Comparison of ENCODE assay signal across 8 cellular contexts in the genomic region with DNA sequence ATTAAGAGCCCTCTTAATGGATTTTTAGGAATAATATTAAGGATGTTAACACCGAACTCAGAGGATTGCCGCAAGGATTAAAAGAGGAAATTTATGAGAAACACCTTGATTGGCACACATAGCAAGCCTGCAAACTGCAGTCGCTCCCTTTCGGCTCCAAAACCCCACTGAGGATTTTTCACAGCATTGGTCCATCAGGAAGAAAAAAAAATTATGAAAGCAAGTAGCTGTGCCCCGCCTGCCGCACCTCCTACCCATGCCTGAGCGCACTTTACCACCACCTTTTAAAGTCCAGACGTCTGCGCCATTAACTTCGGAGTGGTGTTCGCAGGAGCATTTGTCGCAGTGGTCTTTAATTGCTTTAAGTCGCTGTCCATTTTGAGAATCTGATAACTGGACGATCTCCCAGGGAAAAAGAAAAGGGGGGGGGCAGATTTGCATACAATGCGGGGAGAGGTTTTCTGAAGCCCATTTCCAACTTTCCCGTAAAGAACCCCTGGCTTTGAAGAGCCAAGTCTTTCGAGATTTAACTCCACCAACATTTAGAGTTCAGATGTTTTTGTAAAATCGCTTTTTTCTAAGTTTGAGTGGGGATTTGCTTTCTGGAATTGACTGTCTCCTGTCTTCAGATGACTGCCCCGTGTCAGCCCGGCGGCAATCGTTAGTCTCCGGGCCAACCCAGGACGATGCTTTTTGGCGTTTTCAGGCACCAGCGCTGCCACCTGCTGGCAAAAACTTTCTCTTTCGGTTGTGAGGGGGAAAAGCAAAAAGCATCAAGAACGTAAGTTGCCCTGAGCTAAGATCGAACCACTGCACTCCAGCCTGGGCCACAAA. TPM values are rescaled to one million over a fixed set of nuclear protein-coding genes. Genes with fewer than 3 reads are reported as not detected.
DNase-seq lines count a peak whose midpoint lies in the region; ATAC-seq, FAIRE-seq and TF ChIP-seq lines count a peak whose summit lies in the region.

No MANE protein-coding gene starts in this region.

- ATAC-seq in GM18858 (IDR thresholded peaks at IDR 0.05; ENCODE audit: unreplicated experiment) (peak; percentile 63), HG03097 (IDR thresholded peaks at IDR 0.05; ENCODE audit: low FRiP score, unreplicated experiment) (peak; percentile 70), HepG2 (peak; percentile 81)

- H3K4me2 ChIP-seq in HepG2 (ENCODE audit: low read depth, low read length) = peak overlapping the region; percentile 68

- no peak for TF ChIP-seq POLR2A in HepG2 (IDR thresholded peaks at IDR 0.05; ENCODE audit: insufficient read depth in 1 of 2, low read depth in 2 of 2, low read length in 2 of 2)

- peak overlapping the region in 2 of 3 experiments; percentile 37 to 63; a peak in 3 of 6 replicates for H3K4me3 ChIP-seq in HepG2 (replicated peaks in 1 of 3; ENCODE audit: insufficient read depth in 1 of 3, low read depth in 2 of 3, low read length in 3 of 3)

- BruUV-seq in HepG2 (replicated peaks; lab: Mats Ljungman, UMichigan) = no TSS peak

- H3K27me3 ChIP-seq in HepG2 (ENCODE audit: control insufficient read depth in 1 of 2, insufficient read depth in 2 of 2, low read length in 2 of 2) = peaks cover 17 to 58% of the 10 kb centered on the region in 2 experiments

- TF ChIP-seq EP300 in HepG2 (IDR thresholded peaks at IDR 0.05; ENCODE audit: low read depth in 2 of 2, low read length in 2 of 2) (no peak), HepG2 (CRISPR knock-in tag; IDR thresholded peaks at IDR 0.05; ENCODE audit: borderline replicate concordance) (no peak)

- 7% methylated on average over 29 of the region's 29 CpGs for WGBS in HepG2 (ENCODE audit: low lambda C conversion rate)

- no peak overlapping the region for H3K27ac ChIP-seq in HepG2 (ENCODE audit: extremely low read length, insufficient read depth, low read length)

- POLR2A ChIA-PET in HepG2 (lab: Yijun Ruan, JAX) = interaction anchor here (0.8 kb wide), 1 partner anchor 25 kb away, joined by 5 read pairs; no protein-coding TSS in a partner anchor

- peaks cover 40% of the 10 kb centered on the region for H3K4me1 ChIP-seq in HepG2 (ENCODE audit: insufficient read depth, low read length)

- no peaks in the 10 kb centered on the region for H3K79me2 ChIP-seq in HepG2 (ENCODE audit: insufficient read depth, low read length)

- peak; percentile 77 for TF ChIP-seq RAD21 in HepG2 (CRISPR knock-in tag; IDR thresholded peaks at IDR 0.05)

- no peaks in the 10 kb centered on the region for H3K9me3 ChIP-seq in HepG2 (ENCODE audit: low read length)

- H3K9ac ChIP-seq in HepG2 (ENCODE audit: insufficient read depth, low read depth, low read length) = no peak overlapping the region

- H4K20me1 ChIP-seq in HepG2 (ENCODE audit: insufficient read depth, low read length) = peaks cover 3% of the 10 kb centered on the region; the same call in 1 of the 2 replicates

- CTCF ChIA-PET in HepG2 (lab: Yijun Ruan, JAX; ENCODE audit: low intra/inter-chr PET ratio, low total read pairs) = interaction anchor here (1.4 to 3.2 kb wide), 5 partner anchors 12 to 389 kb away, joined by 4 to 20 read pairs (median 7); no protein-coding TSS in a partner anchor

- peak overlapping the region; percentile 4 for H2AFZ ChIP-seq in HepG2 (ENCODE audit: low read length)

- H3K36me3 ChIP-seq in HepG2 (replicated peaks in 1 of 2; ENCODE audit: control insufficient read depth in 1 of 2, insufficient read depth in 2 of 2, low read length in 2 of 2) = no peaks in the 10 kb centered on the region

- FAIRE-seq in HepG2 (lab: Jason Lieb, UNC) = peak; percentile 66

- intact Hi-C loops in HepG2 (cut with micrococcal nuclease; ENCODE audit: unreplicated experiment) = loop anchor here (1.0 kb wide), 4 partner anchors 43 to 386 kb away; no protein-coding TSS in a partner anchor

- in situ Hi-C loops in HepG2 (cut with HindIII; ENCODE audit: extremely low pct_ligation_motif_present, low pct_unique_long_range_greater_than_20kb) = loop anchor here (5.0 to 10.0 kb wide), 2 partner anchors 247 to 394 kb away; no protein-coding TSS in a partner anchor

- DNase-seq in AG08395 (ENCODE audit: low spot score) (peak; percentile 81), NCI-H226 (peak; percentile 65), dedifferentiated amniotic fluid mesenchymal stem cell (ENCODE audit: extremely low spot score) (peak; percentile 90), HepG2 (ENCODE audit: low spot score) (peak; percentile 73)
- peak; percentile 94 for DNase-seq in activated CD4-positive, alpha-beta T cell treated with anti-CD3 and anti-CD28 coated beads for 48 hours
- peak; percentile 85 for DNase-seq in stimulated activated CD4-positive, alpha-beta T cell treated with anti-CD3 and anti-CD28 coated beads, Interleukin-2, amount 100 ng/mL, for 48 hours

- peak; percentile 89 for TF ChIP-seq CTCF in HepG2 (CRISPR knock-in tag; IDR thresholded peaks at IDR 0.05)

TF ChIP-seq in HepG2, 621 proteins besides CTCF, POLR2A, EP300 and RAD21 (continues in another document):
- no peak for TF ChIP-seq TMF1 (CRISPR knock-in tag; IDR thresholded peaks at IDR 0.05; ENCODE audit: low read depth)
- peak; percentile 23; the same call in 1 of the 2 replicates for TF ChIP-seq ZNF33B (CRISPR knock-in tag; IDR thresholded peaks at IDR 0.05)

RNA-seq across cellular contexts. Expression of gene TRABD2A, which starts 0.9 kb away (rescaled TPM):
- 0.36 TPM in 1 of 2 replicates, not detected in the other for total RNA-seq in HepG2 (2016; rRNA removed; fragmentation: Illumina TruSeq; extraction: Trizol)
- total RNA-seq in HepG2 (2016; cell fraction: cytosol; rRNA removed; fragmentation: Illumina TruSeq; extraction: Trizol; ENCODE audit: low read depth) = not detected in 2 replicates
- total RNA-seq in HepG2 (2016; cell fraction: insoluble cytoplasmic fraction; rRNA removed; fragmentation: Illumina TruSeq; extraction: Trizol) = 0.09 TPM in 1 of 2 replicates, not detected in the other
- total RNA-seq in HepG2 (2016; cell fraction: membrane; rRNA removed; fragmentation: Illumina TruSeq; extraction: Trizol) = 0.38 TPM in 1 of 2 replicates, not detected in the other
- 0.34 TPM in 1 of 2 replicates, not detected in the other for total RNA-seq in HepG2 (2016; cell fraction: nucleus; rRNA removed; fragmentation: Illumina TruSeq; extraction: Trizol)
- 0.15 and 0.21 TPM in 2 replicates for polyA plus RNA-seq in HepG2 (2011; rRNA removed)
- polyA plus RNA-seq in HepG2 (2011; cell fraction: cytosol; rRNA removed) = 0.21 TPM in 1 of 2 replicates, not detected in the other
- polyA plus RNA-seq in HepG2 (2011; cell fraction: nucleus; rRNA removed) = 0.12 TPM in 1 of 2 replicates, not detected in the other
- polyA plus RNA-seq in HepG2 (2012) = 0.13 and 0.25 TPM in 2 replicates
- polyA plus RNA-seq in HepG2 (2016; cell fraction: cytosol; fragmentation: Illumina TruSeq; extraction: Trizol; ENCODE audit: low read depth) = 0.28 TPM in 1 of 2 replicates, not detected in the other
- polyA plus RNA-seq in HepG2 (2016; cell fraction: insoluble cytoplasmic fraction; fragmentation: Illumina TruSeq; extraction: Trizol; ENCODE audit: low read depth) = not detected in 2 replicates
- polyA plus RNA-seq in HepG2 (2016; cell fraction: membrane; fragmentation: Illumina TruSeq; extraction: Trizol; ENCODE audit: low read depth) = 0.06 TPM in 1 of 2 replicates, not detected in the other
- polyA plus RNA-seq in HepG2 (2016; cell fraction: nucleus; fragmentation: Illumina TruSeq; extraction: Trizol; ENCODE audit: insufficient read depth, low read depth) = not detected in 2 replicates
- 0.16 and 246 TPM in 2 replicates for polyA minus RNA-seq in HepG2 (2011; rRNA and poly(A)+ RNA removed; ENCODE audit: low replicate concordance)
- polyA minus RNA-seq in HepG2 (2011; cell fraction: cytosol; rRNA and poly(A)+ RNA removed) = not detected in 2 replicates
- 0.50 TPM in 1 of 2 replicates, not detected in the other for polyA minus RNA-seq in HepG2 (2011; cell fraction: nucleus; rRNA and poly(A)+ RNA removed)

RNA-seq across cellular contexts. Expression of gene TMSB10, which starts 23.7 kb away (rescaled TPM):
- 708 and 754 TPM in 2 replicates for total RNA-seq in HepG2 (2016; rRNA removed; fragmentation: Illumina TruSeq; extraction: Trizol)
- total RNA-seq in HepG2 (2016; cell fraction: cytosol; rRNA removed; fragmentation: Illumina TruSeq; extraction: Trizol; ENCODE audit: low read depth) = 577 and 682 TPM in 2 replicates
- 702 and 711 TPM in 2 replicates for total RNA-seq in HepG2 (2016; cell fraction: insoluble cytoplasmic fraction; rRNA removed; fragmentation: Illumina TruSeq; extraction: Trizol)
- total RNA-seq in HepG2 (2016; cell fraction: membrane; rRNA removed; fragmentation: Illumina TruSeq; extraction: Trizol) = 753 and 798 TPM in 2 replicates
- 206 and 246 TPM in 2 replicates for total RNA-seq in HepG2 (2016; cell fraction: nucleus; rRNA removed; fragmentation: Illumina TruSeq; extraction: Trizol)
- polyA plus RNA-seq in HepG2 (2011; rRNA removed) = 528 and 665 TPM in 2 replicates
- 1,060 and 1,065 TPM in 2 replicates for polyA plus RNA-seq in HepG2 (2011; cell fraction: cytosol; rRNA removed)
- polyA plus RNA-seq in HepG2 (2011; cell fraction: nucleus; rRNA removed) = 311 and 445 TPM in 2 replicates
- polyA plus RNA-seq in HepG2 (2012) = 917 and 1,099 TPM in 2 replicates
- polyA plus RNA-seq in HepG2 (2016; cell fraction: cytosol; fragmentation: Illumina TruSeq; extraction: Trizol; ENCODE audit: low read depth) = 700 and 865 TPM in 2 replicates
- polyA plus RNA-seq in HepG2 (2016; cell fraction: insoluble cytoplasmic fraction; fragmentation: Illumina TruSeq; extraction: Trizol; ENCODE audit: low read depth) = 669 and 773 TPM in 2 replicates
- 819 and 872 TPM in 2 replicates for polyA plus RNA-seq in HepG2 (2016; cell fraction: membrane; fragmentation: Illumina TruSeq; extraction: Trizol; ENCODE audit: low read depth)
- 429 and 431 TPM in 2 replicates for polyA plus RNA-seq in HepG2 (2016; cell fraction: nucleus; fragmentation: Illumina TruSeq; extraction: Trizol; ENCODE audit: insufficient read depth, low read depth)
- polyA minus RNA-seq in HepG2 (2011; rRNA and poly(A)+ RNA removed; ENCODE audit: low replicate concordance) = 67.4 and 236 TPM in 2 replicates
- polyA minus RNA-seq in HepG2 (2011; cell fraction: cytosol; rRNA and poly(A)+ RNA removed) = 123 and 157 TPM in 2 replicates
- polyA minus RNA-seq in HepG2 (2011; cell fraction: nucleus; rRNA and poly(A)+ RNA removed) = 35.6 and 38.8 TPM in 2 replicates
